Comparison of ENCODE assay signal across 16 cellular contexts in genomic region chr13:109803822-109804221, GRCh38. TPM values are rescaled to one million over a fixed set of nuclear protein-coding genes. Genes with fewer than 3 reads are reported as not detected.
DNase-seq lines count a peak whose midpoint lies in the region; ATAC-seq lines count a peak whose summit lies in the region.
"Had no signal": no experiment of that assay in that cellular context is flagged by ENCODE, and none has a peak within 500 bp of the region (broad histone marks: within the 10 kb centered on the region; RNA-seq: fewer than 3 reads in every experiment).

No MANE protein-coding gene starts in this region.

- peak; percentile 93 for DNase-seq in HT-29 (ENCODE audit: low spot score)
- peak; percentile 38 for DNase-seq in M059J (ENCODE audit: low read depth)
- peak; percentile 37 for DNase-seq in islet precursor cell
- peak; percentile 20 for DNase-seq in renal cortical epithelial cell (ENCODE audit: low read depth)
- no peak for DNase-seq in NCI-H2081 treated with DMSO at 0.1 percent for 48 hours (lab: John Stamatoyannopoulos, UW)
- DNase-seq in NCI-H345 treated with DMSO at 0.1 percent for 48 hours (lab: John Stamatoyannopoulos, UW; ENCODE audit: unreplicated experiment) = no peak
- DNase-seq: DND-41, H7, HFFc6, MV-4-11, NCI-H187, NCI-H345, NCI-H69, SHP77, T-cell had no signal

- ATAC-seq in GM18861 (IDR thresholded peaks at IDR 0.05; ENCODE audit: unreplicated experiment) = no peak
- ATAC-seq: T-cell had no signal

RNA-seq across cellular contexts. Expression of gene IRS2, which starts 17.4 kb away (rescaled TPM):
- 8.2 and 9.1 TPM in 2 replicates for total RNA-seq in HT-29 (2014; rRNA removed; shearing (Covaris generic))
- total RNA-seq in M059J (2014; rRNA removed; shearing (Covaris generic)) = 0.42 and 0.54 TPM in 2 replicates
- 6.8 and 22.3 TPM in 2 replicates for total RNA-seq in renal cortical epithelial cell

Comparison
In these comparisons a context has a peak if more than half of its experiments do, and no peak if none do; other contexts are left out.
1. DNase-seq: peak in HT-29 (single experiment), M059J (single experiment), islet precursor cell (single experiment) and renal cortical epithelial cell (single experiment); none in NCI-H2081 treated with DMSO at 0.1 percent for 48 hours (single experiment) and NCI-H345 treated with DMSO at 0.1 percent for 48 hours (single experiment).